8 cellular contexts compared by ENCODE assay signal in the genomic region with DNA sequence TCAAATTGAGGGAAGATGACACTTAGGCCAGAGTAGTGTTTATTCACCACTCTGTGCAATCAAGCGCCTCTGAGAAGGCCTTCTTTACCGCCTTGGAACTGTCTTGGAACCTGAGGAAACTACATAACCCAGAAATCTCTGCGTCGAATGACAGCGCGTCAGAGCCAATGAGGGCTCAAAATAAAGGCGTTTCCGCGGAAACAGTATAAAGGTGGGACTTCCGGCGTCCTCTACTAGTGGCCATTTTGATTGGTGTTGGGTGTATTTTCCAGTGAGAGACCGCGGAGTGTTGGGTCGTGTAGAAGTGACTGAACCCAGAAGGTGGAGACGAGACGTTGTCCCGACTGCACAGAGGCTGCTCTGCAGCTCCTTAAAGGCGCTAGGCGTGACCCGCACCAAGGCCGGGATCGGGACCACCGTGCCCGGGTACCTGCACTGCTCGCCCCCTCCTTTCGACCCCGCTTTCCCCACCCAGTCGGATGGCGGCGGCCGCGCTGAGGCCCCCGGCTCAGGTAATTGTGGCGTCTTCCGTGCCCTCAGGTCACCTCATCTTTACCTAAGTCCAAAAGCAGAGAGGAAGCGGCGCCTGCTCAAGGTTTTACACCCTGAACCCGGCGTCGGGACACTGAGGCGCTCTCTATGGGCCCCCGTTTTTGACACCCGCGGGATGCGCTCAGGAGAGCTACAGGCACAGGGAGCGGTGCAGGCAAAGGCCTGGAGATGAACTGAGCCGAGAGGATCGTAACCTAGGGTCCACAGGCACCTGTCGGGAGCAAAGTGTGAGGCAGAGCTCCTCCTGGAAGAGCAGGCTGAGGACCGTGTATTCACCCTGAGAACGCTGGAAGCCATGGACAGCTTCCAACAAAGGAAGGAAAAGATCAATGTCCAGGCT. TPM values are rescaled to one million over a fixed set of nuclear protein-coding genes. Genes with fewer than 3 reads are reported as not detected.
DNase-seq lines count a peak whose midpoint lies in the region; ATAC-seq and TF ChIP-seq lines count a peak whose summit lies in the region.

A gene (plus strand): TSS at position 236 of the 892 bp plus-strand sequence. CDS start 244 bp downstream, at position 480.

- H3K4me3 Mint-ChIP-seq in activated CD4-positive, alpha-beta T cell treated with anti-CD3 and anti-CD28 coated beads for 36 hours: peak within 1 kb of the TSS; percentile 93

- intact Hi-C loops in activated CD4-positive, alpha-beta T cell treated with anti-CD3 and anti-CD28 coated beads for 36 hours (cut with DNase I, micrococcal nuclease): loop anchor here (1.0 to 5.0 kb wide), 13 partner anchors 20 to 408 kb away; a partner anchor contains a TSS
- intact Hi-C loops in left colon (cut with DNase I, micrococcal nuclease): no loop called here

- CTCF ChIA-PET in BJ (lab: Yijun Ruan, JAX): no interaction called here
- CTCF ChIA-PET in activated CD4-positive, alpha-beta T cell treated with anti-CD3 and anti-CD28 coated beads for 36 hours (lab: Charles Lee): interaction anchor here (1.2 kb wide), 1 partner anchor 13 kb away, joined by 3 read pairs; no protein-coding TSS in a partner anchor

- peak within 1 kb of the TSS; percentile 98 for H3K27ac Mint-ChIP-seq in activated CD4-positive, alpha-beta T cell treated with anti-CD3 and anti-CD28 coated beads for 36 hours

- POLR2A ChIA-PET in BJ (lab: Charles Lee): no interaction called here
- POLR2A ChIA-PET in activated CD4-positive, alpha-beta T cell treated with anti-CD3 and anti-CD28 coated beads for 36 hours (lab: Charles Lee): interaction anchor here (0.7 to 1.9 kb wide), 4 partner anchors 20 to 198 kb away, joined by 3 to 8 read pairs (median 4); a partner anchor contains a TSS

- peaks cover 54% of the 10 kb centered on the region for H3K36me3 Mint-ChIP-seq in activated CD4-positive, alpha-beta T cell treated with anti-CD3 and anti-CD28 coated beads for 36 hours (ENCODE audit: low read depth)

- H3K4me3 ChIP-seq in BJ (ENCODE audit: low read depth, low read length) (peak within 1 kb of the TSS; percentile 76), coronary artery (peak within 1 kb of the TSS; percentile 92)

- no peaks in the 10 kb centered on the region for H3K27me3 Mint-ChIP-seq in activated CD4-positive, alpha-beta T cell treated with anti-CD3 and anti-CD28 coated beads for 36 hours

- no peaks in the 10 kb centered on the region for H3K27me3 ChIP-seq in BJ (ENCODE audit: control insufficient read depth, insufficient read depth, low read length)

- peaks cover 15% of the 10 kb centered on the region for H3K4me1 Mint-ChIP-seq in activated CD4-positive, alpha-beta T cell treated with anti-CD3 and anti-CD28 coated beads for 36 hours

- H3K9me3 Mint-ChIP-seq in activated CD4-positive, alpha-beta T cell treated with anti-CD3 and anti-CD28 coated beads for 36 hours (ENCODE audit: low read depth): peaks cover 29% of the 10 kb centered on the region

- peak within 1 kb of the TSS; percentile 47 to 86 for H3K27ac ChIP-seq in coronary artery

- ATAC-seq in HG03439 (IDR thresholded peaks at IDR 0.05; ENCODE audit: unreplicated experiment): peak; percentile 94
- ATAC-seq in activated CD4-positive, alpha-beta T cell treated with anti-CD3 and anti-CD28 coated beads for 36 hours: peak; percentile 98
- peak; percentile 99 for ATAC-seq in left colon

- no peak for TF ChIP-seq CTCF in BJ (IDR thresholded peaks at IDR 0.05; ENCODE audit: insufficient read depth, low read depth, low read length)
- no peak for TF ChIP-seq CTCF in coronary artery (IDR thresholded peaks at IDR 0.05)

- DNase-seq in BJ (ENCODE audit: low read depth): peak; percentile 63
- peak; percentile 78 for DNase-seq in GM19238 (ENCODE audit: insufficient read length, low spot score)
- DNase-seq in NCI-H510A (lab: John Stamatoyannopoulos, UW): peak; percentile 77
- DNase-seq in activated CD4-positive, alpha-beta T cell treated with anti-CD3 and anti-CD28 coated beads for 36 hours: peak; percentile 89
- peak; percentile 86 for DNase-seq in coronary artery (ENCODE audit: low spot score)
- DNase-seq in left colon: peak; percentile 84 to 85
- DNase-seq in stimulated activated CD4-positive, alpha-beta T cell treated with anti-CD3 and anti-CD28 coated beads, Interleukin-1b, Interleukin-23, amount 100 ng/mL, for 4 hours (ENCODE audit: low read depth in 2 of 2): peak; percentile 42 to 68

- peaks cover 8% of the 10 kb centered on the region; the same call in 1 of the 2 replicates for H3K36me3 ChIP-seq in BJ (ENCODE audit: control insufficient read depth, insufficient read depth, low read length)

RNA-seq across cellular contexts. Expression of the gene that starts here (rescaled TPM):
- 7.7 and 12.0 TPM in 2 replicates for polyA plus RNA-seq in BJ (2011; rRNA removed)
- polyA minus RNA-seq in BJ (2011; rRNA and poly(A)+ RNA removed): 10.1 and 10.9 TPM in 2 replicates
- 10 to 100 TPM in 1 of 2 experiments, 1 to 10 TPM in 1; 8.9 to 14.7 TPM for total RNA-seq in activated CD4-positive, alpha-beta T cell treated with anti-CD3 and anti-CD28 coated beads for 36 hours
- 10 to 100 TPM; 13.3 to 16.5 TPM for total RNA-seq in left colon

Comparison
In these comparisons a context has a peak if more than half of its experiments do, and no peak if none do; other contexts are left out.
1. Peak in every context shown above with its lines: DNase-seq, ATAC-seq, H3K4me3 ChIP-seq and H3K27ac ChIP-seq.
2. intact Hi-C loops: an anchor here in activated CD4-positive, alpha-beta T cell treated with anti-CD3 and anti-CD28 coated beads for 36 hours (1.0 to 5.0 kb wide); none called in left colon.